In genomic region chr16:88069397-88070168, GRCh38 we compare ENCODE assay signal across 10 cellular contexts.
DNase-seq lines count a peak whose midpoint lies in the region; ATAC-seq and TF ChIP-seq lines count a peak whose summit lies in the region.
"Had no signal": no experiment of that assay in that cellular context is flagged by ENCODE, and none has a peak within 500 bp of the region (broad histone marks: within the 10 kb centered on the region; RNA-seq: fewer than 3 reads in every experiment).

No MANE protein-coding gene starts in this region.

- H3K36me3 ChIP-seq in SU-DHL-6 (ENCODE audit: low read length): no peaks in the 10 kb centered on the region

- DNase-seq in CD1c-positive myeloid dendritic cell (ENCODE audit: extremely low spot score) (peak; percentile 13), SIG-M5 (lab: John Stamatoyannopoulos, UW) (no peak), NCI-H2196 (lab: John Stamatoyannopoulos, UW; ENCODE audit: unreplicated experiment) (no peak)
- DNase-seq: activated effector memory CD4-positive, alpha-beta T cell treated with anti-CD3 and anti-CD28 coated beads, Interleukin-2, amount 50 U/mL, for 16 hours; AML-193 had no signal

- H3K4me2 ChIP-seq in SU-DHL-6 (ENCODE audit: low read depth, low read length, poor library complexity, severe bottlenecking): peak overlapping the region; percentile 47

- peak overlapping the region; percentile 28; the same call in 1 of the 2 replicates for H3K9ac ChIP-seq in SU-DHL-6 (ENCODE audit: low read length)

- H3K9me3 ChIP-seq in SU-DHL-6 (ENCODE audit: insufficient read depth, low read length): no peaks in the 10 kb centered on the region

- no peaks in the 10 kb centered on the region for H3K9me2 ChIP-seq in SU-DHL-6 (replicated peaks; ENCODE audit: insufficient read depth, low read length)

- H3K79me2 ChIP-seq in SU-DHL-6 (ENCODE audit: insufficient read depth, low read length): no peaks in the 10 kb centered on the region

- H2AFZ ChIP-seq in SU-DHL-6 (ENCODE audit: low read depth, low read length, severe bottlenecking): no peak overlapping the region

- ATAC-seq in HG02870 (IDR thresholded peaks at IDR 0.05; ENCODE audit: unreplicated experiment) (peak; percentile 90), HG03457 (IDR thresholded peaks at IDR 0.05; ENCODE audit: unreplicated experiment) (no peak), HG02610 (IDR thresholded peaks at IDR 0.05; ENCODE audit: unreplicated experiment) (no peak)

- peak overlapping the region; percentile 88 for H3K27ac ChIP-seq in SU-DHL-6 (ENCODE audit: low read depth, low read length)

- H3K27me3 ChIP-seq in SU-DHL-6 (ENCODE audit: low read length): no peaks in the 10 kb centered on the region

- TF ChIP-seq CTCF in SU-DHL-6 (IDR thresholded peaks at IDR 0.05; ENCODE audit: insufficient read depth, low read length, poor library complexity, severe bottlenecking): no peak

- no peaks in the 10 kb centered on the region for H4K20me1 ChIP-seq in SU-DHL-6 (ENCODE audit: low read depth, low read length)

- H3F3A ChIP-seq in SU-DHL-6 (ENCODE audit: insufficient read depth): peaks cover 14% of the 10 kb centered on the region

- peak; percentile 36 for TF ChIP-seq POLR2A in GM19193 (IDR thresholded peaks at IDR 0.05; ENCODE audit: extremely low read depth, insufficient read depth, insufficient read length)

- peak overlapping the region; percentile 4 for H3K4me3 ChIP-seq in SU-DHL-6 (ENCODE audit: insufficient read depth, low read length, poor library complexity, severe bottlenecking)
